24 cellular contexts compared by ENCODE assay signal in genomic region chr12:85821216-85821615, GRCh38. TPM values are rescaled to one million over a fixed set of nuclear protein-coding genes. Genes with fewer than 3 reads are reported as not detected.
"Had no signal": no experiment of that assay in that cellular context is flagged by ENCODE, and none has a peak within 500 bp of the region (broad histone marks: within the 10 kb centered on the region; RNA-seq: fewer than 3 reads in every experiment).

No MANE protein-coding gene starts in this region.

- H3K4me1 ChIP-seq: heart right ventricle had no signal

- H3K4me3 ChIP-seq: coronary artery, dorsolateral prefrontal cortex, heart right ventricle, left ventricle myocardium inferior, lung, skin epidermis had no signal

- H3K36me3 ChIP-seq: left ventricle myocardium inferior, neutrophil had no signal

- H3K27me3 ChIP-seq: dorsolateral prefrontal cortex, heart right ventricle, neutrophil had no signal

- H3K36me3 Mint-ChIP-seq: naive thymus-derived CD4-positive, alpha-beta T cell had no signal

- DNase-seq: dorsolateral prefrontal cortex; effector CD8-positive, alpha-beta T cell; heart right ventricle; islet precursor cell; left ventricle myocardium inferior; mesendoderm; naive thymus-derived CD4-positive, alpha-beta T cell; stimulated activated CD4-positive, alpha-beta T cell treated with anti-CD3 and anti-CD28 coated beads, Interleukin-12 subunit alpha, Interleukin-12 subunit beta, amount 100 ng/mL, for 4 hours; stimulated activated naive CD4-positive, alpha-beta T cell treated with Interleukin-2 at 50 U/mL for 16 hours had no signal

- ATAC-seq: esophagus mucosa; heart right ventricle; naive thymus-derived CD4-positive, alpha-beta T cell; sciatic nerve had no signal

- H3K4me3 Mint-ChIP-seq: naive thymus-derived CD4-positive, alpha-beta T cell; type B pancreatic cell had no signal

- H3K4me1 Mint-ChIP-seq: naive thymus-derived CD4-positive, alpha-beta T cell had no signal

- FAIRE-seq: frontal cortex, urothelium cell line had no signal

- H3K27me3 Mint-ChIP-seq: naive thymus-derived CD4-positive, alpha-beta T cell; type B pancreatic cell had no signal

- H3K27ac ChIP-seq: coronary artery, dorsolateral prefrontal cortex, heart right ventricle, left ventricle myocardium inferior, neutrophil, skin epidermis had no signal

- H3K27ac Mint-ChIP-seq: naive thymus-derived CD4-positive, alpha-beta T cell; type B pancreatic cell had no signal

- H3K9me3 ChIP-seq: heart right ventricle, left ventricle myocardium inferior, neutrophil had no signal

RNA-seq across cellular contexts. Expression of gene RASSF9, which starts 15.0 kb away (rescaled TPM):
- total RNA-seq: mononuclear cell; naive thymus-derived CD4-positive, alpha-beta T cell had no signal
- polyA plus RNA-seq: naive thymus-derived CD4-positive, alpha-beta T cell had no signal

RNA-seq across cellular contexts. Expression of gene NTS, which starts 52.9 kb away (rescaled TPM):
- total RNA-seq: chondrocyte; fibroblast of lung; glomerular endothelial cell; left ventricle myocardium inferior; mononuclear cell; naive thymus-derived CD4-positive, alpha-beta T cell; osteoblast; pulmonary artery endothelial cell; sciatic nerve had no signal
- polyA plus RNA-seq: fibroblast of lung; naive thymus-derived CD4-positive, alpha-beta T cell had no signal
